Comparison of ENCODE assay signal across 9 cellular contexts in the genomic region with DNA sequence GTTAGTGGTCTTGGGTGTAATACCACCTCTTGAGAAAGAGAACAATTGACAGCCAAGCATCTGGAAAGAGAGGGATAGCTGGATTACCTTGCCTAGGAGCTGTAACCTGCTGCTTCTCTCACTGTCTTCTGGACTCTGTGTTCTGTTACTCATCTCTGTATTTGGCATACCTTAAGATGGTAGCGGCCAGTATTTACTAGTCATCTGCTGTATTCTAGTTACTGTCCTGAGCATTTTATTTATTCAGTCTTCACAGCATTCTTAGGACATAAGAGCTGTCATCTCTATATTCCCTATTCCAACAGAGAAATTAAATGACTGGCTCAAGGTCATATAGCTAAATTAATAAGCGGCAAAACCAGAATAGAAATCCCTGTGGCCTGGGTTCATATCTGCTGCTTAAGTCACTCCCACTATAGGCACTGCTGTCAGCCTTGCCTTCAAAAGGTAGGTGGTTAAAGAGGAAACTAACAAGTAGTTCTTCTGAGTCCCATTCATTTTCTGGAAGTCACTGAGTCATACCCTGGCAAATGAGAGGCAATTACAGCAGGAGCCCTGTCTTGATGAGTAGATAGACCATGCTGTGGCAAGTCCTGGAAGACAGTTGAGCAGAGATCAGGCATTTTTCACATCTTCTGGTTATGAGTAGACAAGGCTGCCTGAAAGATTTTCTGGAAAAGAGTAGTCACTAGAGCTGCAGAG.
DNase-seq lines count a peak whose midpoint lies in the region; FAIRE-seq and TF ChIP-seq lines count a peak whose summit lies in the region.
"Had no signal": no experiment of that assay in that cellular context is flagged by ENCODE, and none has a peak within 500 bp of the region (broad histone marks: within the 10 kb centered on the region; RNA-seq: fewer than 3 reads in every experiment).

No MANE protein-coding gene starts in this region.

- H3K27ac ChIP-seq in skeletal muscle tissue (ENCODE audit: low read depth, low read length), result peak overlapping the region; percentile 71
- H3K27ac ChIP-seq in coronary artery, result peak overlapping the region in 1 of 2 donors; percentile 10
- no peak overlapping the region for H3K27ac ChIP-seq in kidney (ENCODE audit: low read depth in 2 of 2, low read length in 2 of 2)

- intact Hi-C loops in kidney (cut with DNase I), result no loop called here

- DNase-seq in activated CD4-positive, alpha-beta T cell treated with anti-CD3 and anti-CD28 coated beads for 4 hours, result peak; percentile 44 to 46
- no peak for DNase-seq in activated CD4-positive, alpha-beta T cell treated with anti-CD3 and anti-CD28 coated beads, Interleukin-2, amount 50 U/mL, for 1 hour
- DNase-seq in fibroblast of gingiva (ENCODE audit: low read depth), result peak; percentile 60
- DNase-seq in coronary artery (ENCODE audit: low spot score), result no peak
- no peak for DNase-seq in kidney
- DNase-seq in activated CD8-positive, alpha-beta memory T cell treated with anti-CD3 and anti-CD28 coated beads for 24 hours, result no peak

- H3K9me3 ChIP-seq in skeletal muscle tissue (ENCODE audit: control insufficient read depth in 3 of 3, low read length in 3 of 3) (no peaks in the 10 kb centered on the region), kidney (ENCODE audit: control insufficient read depth in 1 of 2, low read length in 2 of 2) (no peaks in the 10 kb centered on the region)

- peak overlapping the region in 2 of 3 donors; percentile 16 to 30 for H3K9ac ChIP-seq in skeletal muscle tissue (ENCODE audit: low read depth in 1 of 3, low read length in 3 of 3)
- H3K9ac ChIP-seq in kidney (ENCODE audit: low read length in 2 of 2), result no peak overlapping the region

- H3K9me3 Mint-ChIP-seq in T-helper 1 cell treated with Interleukin-12 subunit alpha and Interleukin-12 subunit beta and Interleukin-4 antibody, amounts not matched to agents 30 μg/mL and 1 μg/mL, for 36 hours, result no peaks in the 10 kb centered on the region

- H3K4me1 ChIP-seq in skeletal muscle tissue (ENCODE audit: control insufficient read depth in 3 of 3, insufficient read depth in 3 of 3, low read length in 3 of 3), result peaks cover 25 to 44% (median 33%) of the 10 kb centered on the region in 3 donors
- peaks cover 0 to 2% of the 10 kb centered on the region in 2 donors for H3K4me1 ChIP-seq in kidney (ENCODE audit: control insufficient read depth in 1 of 2, insufficient read depth in 1 of 2, low read depth in 1 of 2, low read length in 2 of 2)

- H3K27me3 Mint-ChIP-seq in T-helper 1 cell treated with Interleukin-12 subunit alpha and Interleukin-12 subunit beta and Interleukin-4 antibody, amounts not matched to agents 30 μg/mL and 1 μg/mL, for 36 hours (ENCODE audit: low read depth), result no peaks in the 10 kb centered on the region

- peaks cover 57% of the 10 kb centered on the region for H3K4me1 Mint-ChIP-seq in T-helper 1 cell treated with Interleukin-12 subunit alpha and Interleukin-12 subunit beta and Interleukin-4 antibody, amounts not matched to agents 30 μg/mL and 1 μg/mL, for 36 hours (ENCODE audit: low read depth)

- peaks cover 15 to 22% (median 19%) of the 10 kb centered on the region in 3 donors for H3K36me3 ChIP-seq in skeletal muscle tissue (ENCODE audit: control insufficient read depth in 3 of 3, insufficient read depth in 3 of 3, low read length in 3 of 3)
- H3K36me3 ChIP-seq in kidney (ENCODE audit: control insufficient read depth in 1 of 2, insufficient read depth in 2 of 2, low read length in 2 of 2), result peaks cover 12 to 22% of the 10 kb centered on the region in 2 donors

- H3K4me3 ChIP-seq in skeletal muscle tissue (ENCODE audit: low read length in 3 of 3) (no peak overlapping the region), coronary artery (no peak overlapping the region), kidney (ENCODE audit: low read length in 2 of 2) (no peak overlapping the region)

- no peaks in the 10 kb centered on the region for H3K27me3 ChIP-seq in skeletal muscle tissue (ENCODE audit: control insufficient read depth in 3 of 3, insufficient read depth in 3 of 3, low read length in 3 of 3)

- H3K27ac Mint-ChIP-seq in T-helper 1 cell treated with Interleukin-12 subunit alpha and Interleukin-12 subunit beta and Interleukin-4 antibody, amounts not matched to agents 30 μg/mL and 1 μg/mL, for 36 hours, result peak overlapping the region; percentile 84

- H3K36me3 Mint-ChIP-seq in T-helper 1 cell treated with Interleukin-12 subunit alpha and Interleukin-12 subunit beta and Interleukin-4 antibody, amounts not matched to agents 30 μg/mL and 1 μg/mL, for 36 hours (ENCODE audit: low read depth), result peaks cover 27% of the 10 kb centered on the region

- H3K4me3 Mint-ChIP-seq in T-helper 1 cell treated with Interleukin-12 subunit alpha and Interleukin-12 subunit beta and Interleukin-4 antibody, amounts not matched to agents 30 μg/mL and 1 μg/mL, for 36 hours, result peak overlapping the region; percentile 36

- TF ChIP-seq CTCF in coronary artery (IDR thresholded peaks at IDR 0.05) (no peak), kidney (IDR thresholded peaks at IDR 0.05; ENCODE audit: borderline replicate concordance, extremely low read depth, insufficient read depth) (no peak)

- FAIRE-seq in kidney (lab: Jason Lieb, UNC), result no peak
- FAIRE-seq: TTC549 had no signal

Comparison
In these comparisons a context has a peak if more than half of its experiments do, and no peak if none do; other contexts are left out.
1. DNase-seq: peak in activated CD4-positive, alpha-beta T cell treated with anti-CD3 and anti-CD28 coated beads for 4 hours (2 of 2) and fibroblast of gingiva (single experiment); none in activated CD4-positive, alpha-beta T cell treated with anti-CD3 and anti-CD28 coated beads, Interleukin-2, amount 50 U/mL, for 1 hour (single experiment), coronary artery (single experiment), kidney (single experiment) and activated CD8-positive, alpha-beta memory T cell treated with anti-CD3 and anti-CD28 coated beads for 24 hours (single experiment).
2. H3K9ac ChIP-seq: peak in skeletal muscle tissue (2 of 3); none in kidney (0 of 2).